In genomic region chr4:70704333-70705145, GRCh38 we compare ENCODE assay signal across 1 cellular context.
TF ChIP-seq lines count a peak whose summit lies in the region.

No MANE protein-coding gene starts in this region.

TF ChIP-seq in HepG2, 621 proteins besides CTCF, POLR2A, EP300 and RAD21 (continued from another document and continues in another):
- TF ChIP-seq ARID5B (CRISPR knock-in tag; IDR thresholded peaks at IDR 0.05) (peak; percentile 17; the same call in 1 of the 2 replicates), KAT7 (CRISPR knock-in tag; IDR thresholded peaks at IDR 0.05; ENCODE audit: borderline replicate concordance) (peak; percentile 24; the same call in 1 of the 2 replicates), ZNF609 (CRISPR knock-in tag; IDR thresholded peaks at IDR 0.05; ENCODE audit: borderline replicate concordance) (peak; percentile 26), ZC3H13 (CRISPR knock-in tag; IDR thresholded peaks at IDR 0.05) (0 out of 2 replicates have a peak, but pooled peaks have one; percentile 38), ZNF276 (CRISPR knock-in tag; IDR thresholded peaks at IDR 0.05; ENCODE audit: low read depth) (0 out of 2 replicates have a peak, but pooled peaks have one; percentile 6), IKZF5 (CRISPR knock-in tag; IDR thresholded peaks at IDR 0.05) (peak; percentile 23; the same call in 1 of the 2 replicates), ZBTB25 (CRISPR knock-in tag; IDR thresholded peaks at IDR 0.05) (0 out of 2 replicates have a peak, but pooled peaks have one; percentile 42), ZNF589 (CRISPR knock-in tag; conservative IDR thresholded peaks at IDR 0.05) (no peak), POLR2AphosphoS5 (IDR thresholded peaks at IDR 0.05; ENCODE audit: low read depth, low read length) (peak; percentile 79), IRF9 (CRISPR knock-in tag; IDR thresholded peaks at IDR 0.05; ENCODE audit: borderline replicate concordance) (0 out of 2 replicates have a peak, but pooled peaks have one; percentile 52), DPF2 (CRISPR knock-in tag; IDR thresholded peaks at IDR 0.05; ENCODE audit: borderline replicate concordance, low read depth) (no peak), RBM22 (optimal IDR thresholded peaks at IDR 0.05; ENCODE audit: low read length) (no peak), CBFB (CRISPR knock-in tag; IDR thresholded peaks at IDR 0.05) (0 out of 2 replicates have a peak, but pooled peaks have one; percentile 36), SIN3A (IDR thresholded peaks at IDR 0.05; ENCODE audit: borderline replicate concordance, low read depth, low read length) (peak; percentile 27; the same call in 1 of the 2 replicates), ZNF570 (CRISPR knock-in tag; IDR thresholded peaks at IDR 0.05; ENCODE audit: borderline replicate concordance) (no peak), PRMT3 (CRISPR knock-in tag; IDR thresholded peaks at IDR 0.05; ENCODE audit: borderline replicate concordance, low read depth) (no peak), ZNF510 (CRISPR knock-in tag; IDR thresholded peaks at IDR 0.05; ENCODE audit: low read depth) (0 out of 2 replicates have a peak, but pooled peaks have one; percentile 23), STAT6 (CRISPR knock-in tag; IDR thresholded peaks at IDR 0.05; ENCODE audit: borderline replicate concordance) (no peak), PHF8 (CRISPR knock-in tag; IDR thresholded peaks at IDR 0.05) (peak; percentile 85), SP1 (IDR thresholded peaks at IDR 0.05) (no peak), SP1 (CRISPR knock-in tag; IDR thresholded peaks at IDR 0.05) (peak; percentile 46; the same call in 1 of the 2 replicates), ZNF354B (CRISPR knock-in tag; IDR thresholded peaks at IDR 0.05) (no peak), ZNF256 (CRISPR knock-in tag; conservative IDR thresholded peaks at IDR 0.05) (no peak), ZNF619 (CRISPR knock-in tag; IDR thresholded peaks at IDR 0.05) (0 out of 2 replicates have a peak, but pooled peaks have one; percentile 26), ZNF451 (CRISPR knock-in tag; IDR thresholded peaks at IDR 0.05) (peak; percentile 23; the same call in 1 of the 2 replicates), ZNF788 (CRISPR knock-in tag; IDR thresholded peaks at IDR 0.05; ENCODE audit: borderline replicate concordance) (0 out of 2 replicates have a peak, but pooled peaks have one; percentile 54), REST (IDR thresholded peaks at IDR 0.05; ENCODE audit: borderline replicate concordance in 1 of 2, low read depth in 1 of 2, low read length in 2 of 2) (peak in 1 of 2 experiments; percentile 34; a peak in 1 of 4 replicates), ZNF414 (CRISPR knock-in tag; IDR thresholded peaks at IDR 0.05) (0 out of 2 replicates have a peak, but pooled peaks have one; percentile 37), TEAD3 (CRISPR knock-in tag; optimal IDR thresholded peaks at IDR 0.05; ENCODE audit: borderline replicate concordance) (no peak), ZEB1 (IDR thresholded peaks at IDR 0.05; ENCODE audit: insufficient replicate concordance, low read depth) (peak; percentile 81)
